Comparison of ENCODE assay signal across 8 cellular contexts in the genomic region with DNA sequence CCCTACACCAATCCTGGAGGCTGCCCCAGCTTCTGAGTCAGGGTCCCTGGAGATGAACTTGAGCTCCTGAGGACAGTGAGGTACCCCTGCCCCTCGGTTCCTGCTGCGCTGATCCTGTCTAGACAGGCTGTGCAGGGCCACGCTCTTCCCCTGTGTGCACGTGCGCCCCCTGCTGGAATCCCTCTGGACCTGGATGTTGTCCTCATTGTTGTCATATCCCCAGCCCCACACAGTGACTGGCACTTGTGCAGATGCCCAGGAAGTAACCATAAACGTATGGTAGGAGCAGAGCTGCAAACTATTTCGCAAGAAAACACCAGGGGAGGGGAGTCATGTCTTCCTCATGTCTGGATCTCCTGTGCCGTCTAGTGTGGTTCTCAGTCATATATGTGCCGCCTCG.
DNase-seq lines count a peak whose midpoint lies in the region; ATAC-seq and TF ChIP-seq lines count a peak whose summit lies in the region.

No MANE protein-coding gene starts in this region.

- H3K4me3 ChIP-seq in fibroblast of mammary gland (ENCODE audit: control insufficient read depth, low read depth, low read length), result no peak overlapping the region

- H3K4me1 Mint-ChIP-seq in osteocyte (ENCODE audit: unreplicated experiment), result no peaks in the 10 kb centered on the region

- no peak overlapping the region for H3K27ac Mint-ChIP-seq in osteocyte (ENCODE audit: unreplicated experiment)

- DNase-seq in Daoy (ENCODE audit: low read depth), result peak; percentile 73
- DNase-seq in MV-4-11 (lab: John Stamatoyannopoulos, UW), result peak; percentile 84
- peak; percentile 33 for DNase-seq in activated CD4-positive, alpha-beta T cell treated with anti-CD3 and anti-CD28 coated beads, Interleukin-2, amount 50 U/mL, for 1 hour
- peak; percentile 8 for DNase-seq in fibroblast of mammary gland (ENCODE audit: low read depth)
- peak; percentile 79 for DNase-seq in osteocyte (ENCODE audit: extremely low spot score, unreplicated experiment)
- no peak for DNase-seq in NCI-H510A (lab: John Stamatoyannopoulos, UW)

- TF ChIP-seq CTCF in fibroblast of mammary gland (conservative IDR thresholded peaks at IDR 0.05; ENCODE audit: control insufficient read depth, insufficient read depth, low read depth, low read length) (peak; percentile 16), osteocyte (IDR thresholded peaks at IDR 0.05) (peak; percentile 26)

- no peaks in the 10 kb centered on the region for H3K36me3 Mint-ChIP-seq in osteocyte (ENCODE audit: unreplicated experiment)

- ATAC-seq in HG03175 (IDR thresholded peaks at IDR 0.05; ENCODE audit: unreplicated experiment) (no peak), HG03565 (IDR thresholded peaks at IDR 0.05; ENCODE audit: unreplicated experiment) (no peak)

- peaks cover 23% of the 10 kb centered on the region for H3K9me3 Mint-ChIP-seq in osteocyte (ENCODE audit: unreplicated experiment)

- H3K4me3 Mint-ChIP-seq in osteocyte (ENCODE audit: unreplicated experiment), result no peak overlapping the region

- peaks cover 3% of the 10 kb centered on the region for H3K27me3 Mint-ChIP-seq in osteocyte (ENCODE audit: unreplicated experiment)
